7 cellular contexts compared by ENCODE assay signal in genomic region chr16:27400751-27401620, GRCh38. TPM values are rescaled to one million over a fixed set of nuclear protein-coding genes. Genes with fewer than 3 reads are reported as not detected.
DNase-seq lines count a peak whose midpoint lies in the region; ATAC-seq and TF ChIP-seq lines count a peak whose summit lies in the region.

No MANE protein-coding gene starts in this region.

- TF ChIP-seq CTCF in MM.1S (IDR thresholded peaks at IDR 0.05; ENCODE audit: low read length) (no peak), astrocyte of the spinal cord (IDR thresholded peaks at IDR 0.05; ENCODE audit: low read depth, low read length) (no peak), osteocyte (IDR thresholded peaks at IDR 0.05) (no peak)

- in situ Hi-C loops in astrocyte of the spinal cord (cut with HindIII; ENCODE audit: low sequenced_read_pairs), result no loop called here

- H3K4me3 Mint-ChIP-seq in osteocyte (ENCODE audit: unreplicated experiment), result no peak overlapping the region

- H3F3A ChIP-seq in MM.1S (ENCODE audit: insufficient read depth, low read length), result peaks cover 9% of the 10 kb centered on the region; the same call in 1 of the 2 replicates

- H3K79me2 ChIP-seq in MM.1S (ENCODE audit: low read length), result peaks cover 23% of the 10 kb centered on the region

- H4K20me1 ChIP-seq in MM.1S (ENCODE audit: insufficient read depth, low read length), result no peaks in the 10 kb centered on the region

- ATAC-seq in GM19324 (IDR thresholded peaks at IDR 0.05; ENCODE audit: low FRiP score, unreplicated experiment), result no peak

- no peak overlapping the region for H3K9ac ChIP-seq in MM.1S (ENCODE audit: low read length)

- H3K4me3 ChIP-seq in MM.1S (ENCODE audit: low read length) (no peak overlapping the region), astrocyte of the spinal cord (ENCODE audit: low read depth, low read length) (no peak overlapping the region)

- H3K36me3 Mint-ChIP-seq in osteocyte (ENCODE audit: unreplicated experiment), result no peaks in the 10 kb centered on the region

- H3K27me3 ChIP-seq in MM.1S (replicated peaks; ENCODE audit: insufficient read depth, low read length), result no peaks in the 10 kb centered on the region

- H3K27ac Mint-ChIP-seq in osteocyte (ENCODE audit: unreplicated experiment), result peak overlapping the region; percentile 67

- H3K4me1 Mint-ChIP-seq in osteocyte (ENCODE audit: unreplicated experiment), result peaks cover 19% of the 10 kb centered on the region

- H3K4me1 ChIP-seq in MM.1S (ENCODE audit: low read length), result peaks cover 14% of the 10 kb centered on the region

- no peaks in the 10 kb centered on the region for H3K36me3 ChIP-seq in MM.1S (replicated peaks; ENCODE audit: insufficient read depth, low read length)

- H3K4me2 ChIP-seq in MM.1S (ENCODE audit: low read depth, low read length), result no peak overlapping the region

- peak overlapping the region; percentile 69; the same call in 1 of the 2 replicates for H3K27ac ChIP-seq in MM.1S (ENCODE audit: low read length)

- DNase-seq in ELR (ENCODE audit: low read depth) (peak; percentile 19), MM.1S (no peak), astrocyte of the spinal cord (ENCODE audit: low read depth, low spot score) (peak; percentile 72), osteocyte (ENCODE audit: extremely low spot score, unreplicated experiment) (no peak), islet precursor cell (no peak), NCI-H1436 treated with DMSO at 0.1 percent for 48 hours (lab: John Stamatoyannopoulos, UW) (no peak)

- H3K9me3 Mint-ChIP-seq in osteocyte (ENCODE audit: unreplicated experiment), result peaks cover 1% of the 10 kb centered on the region

- H2AFZ ChIP-seq in MM.1S (ENCODE audit: low read length), result no peak overlapping the region

- H3K9me2 ChIP-seq in MM.1S (replicated peaks; ENCODE audit: insufficient read depth, low read length), result no peaks in the 10 kb centered on the region

- H3K27me3 Mint-ChIP-seq in osteocyte (ENCODE audit: unreplicated experiment), result peaks cover under 1% of the 10 kb centered on the region

- no peaks in the 10 kb centered on the region for H3K9me3 ChIP-seq in MM.1S (replicated peaks; ENCODE audit: insufficient read depth, low read length)

RNA-seq across cellular contexts. Expression of gene IL21R, which starts 1.0 kb away (rescaled TPM):
- 0.34 and 0.40 TPM in 2 replicates for total RNA-seq in osteocyte

Comparison
In these comparisons a context has a peak if more than half of its experiments do, and no peak if none do; other contexts are left out.
1. DNase-seq: peak in ELR (single experiment) and astrocyte of the spinal cord (single experiment); none in MM.1S (single experiment), osteocyte (single experiment), islet precursor cell (single experiment) and NCI-H1436 treated with DMSO at 0.1 percent for 48 hours (single experiment).